ENCODE assay signal across 8 cellular contexts in the genomic region with DNA sequence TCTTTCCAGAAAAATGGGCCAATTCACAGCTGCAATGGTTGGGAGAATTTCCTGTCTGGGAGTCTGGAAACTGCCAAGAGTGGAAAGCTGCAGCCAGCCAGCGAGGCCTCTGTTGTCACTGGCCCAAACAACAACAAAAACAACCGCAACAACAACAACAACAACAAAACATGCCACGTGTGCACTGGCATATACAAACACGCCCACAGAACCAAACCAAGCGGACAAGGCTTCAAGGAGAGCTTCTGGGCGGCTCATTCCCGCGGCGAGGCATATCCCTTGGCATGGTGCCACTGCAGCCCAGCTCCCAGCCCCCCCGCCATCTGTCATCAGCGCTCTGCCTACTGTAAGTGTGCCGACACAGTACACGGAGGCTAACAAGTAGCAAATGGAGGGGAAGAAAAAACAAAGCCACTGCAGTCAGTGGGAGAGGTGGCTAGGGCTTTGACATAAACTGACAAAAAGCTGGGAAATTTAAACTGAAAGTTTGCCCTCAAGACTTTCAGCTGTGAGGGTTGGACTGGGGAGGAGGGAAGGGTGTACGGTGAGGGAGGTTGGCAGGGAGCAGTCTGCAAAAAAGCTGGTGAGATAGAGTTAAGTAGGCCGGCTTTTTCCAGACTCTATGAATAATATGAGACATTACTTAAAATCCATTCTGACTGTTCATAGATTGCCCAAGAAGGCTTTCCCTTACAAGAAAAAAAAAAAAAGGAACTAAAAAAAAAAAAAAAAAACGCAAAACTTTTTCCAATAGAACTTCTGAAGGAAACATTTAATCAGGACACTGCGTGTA.
DNase-seq lines count a peak whose midpoint lies in the region; ATAC-seq, FAIRE-seq and TF ChIP-seq lines count a peak whose summit lies in the region.

No MANE protein-coding gene starts in this region.

- DNase-seq in HT1080 (ENCODE audit: low read depth): peak; percentile 60
- DNase-seq in SHP77 (lab: John Stamatoyannopoulos, UW): peak; percentile 65 to 83
- DNase-seq in fibroblast of the conjunctiva (ENCODE audit: low read depth): peak; percentile 55
- peak; percentile 42 to 91 (median 52) for DNase-seq in posterior cingulate gyrus
- no peak for DNase-seq in activated naive CD4-positive, alpha-beta T cell (lab: John Stamatoyannopoulos, UW)
- no peak for DNase-seq in GM12891 (ENCODE audit: insufficient read length, low spot score)
- no peak for DNase-seq in activated CD4-positive, alpha-beta T cell treated with anti-CD3 and anti-CD28 coated beads for 1 hour

- no peak for FAIRE-seq in GM12891 (lab: Jason Lieb, UNC)

- no peak for ATAC-seq in GM18868 (IDR thresholded peaks at IDR 0.05; ENCODE audit: unreplicated experiment)

- no peak for TF ChIP-seq POLR2A in GM12891 (IDR thresholded peaks at IDR 0.05; ENCODE audit: low read depth, low read length)

- intact Hi-C loops in posterior cingulate gyrus (cut with DNase I): no loop called here

TF ChIP-seq in GM12891, 5 proteins besides CTCF, POLR2A, EP300 and RAD21:
- TF ChIP-seq POLR2AphosphoS5 (IDR thresholded peaks at IDR 0.05; ENCODE audit: low read depth, low read length): no peak
- TF ChIP-seq POU2F2 (IDR thresholded peaks at IDR 0.05; ENCODE audit: low read depth, low read length): no peak
- TF ChIP-seq PAX5 (IDR thresholded peaks at IDR 0.05; ENCODE audit: insufficient read depth, low read length, severe bottlenecking): no peak
- no peak for TF ChIP-seq TAF1 (IDR thresholded peaks at IDR 0.05; ENCODE audit: low read depth, low read length)
- TF ChIP-seq SPI1 (IDR thresholded peaks at IDR 0.05; ENCODE audit: low read depth, low read length): no peak

Comparison
In these comparisons a context has a peak if more than half of its experiments do, and no peak if none do; other contexts are left out.
1. DNase-seq: peak in HT1080 (single experiment), SHP77 (2 of 2), fibroblast of the conjunctiva (single experiment) and posterior cingulate gyrus (10 of 10); none in activated naive CD4-positive, alpha-beta T cell (0 of 4), GM12891 (single experiment) and activated CD4-positive, alpha-beta T cell treated with anti-CD3 and anti-CD28 coated beads for 1 hour (single experiment).